ENCODE assay signal across 34 cellular contexts in genomic region chr4:154142664-154143063, GRCh38.
"Had no signal": no experiment of that assay in that cellular context is flagged by ENCODE, and none has a peak within 500 bp of the region (broad histone marks: within the 10 kb centered on the region; RNA-seq: fewer than 3 reads in every experiment).

No MANE protein-coding gene starts in this region.

- H3K9me3 ChIP-seq: MG63 had no signal

- H3K36me3 ChIP-seq: MG63 had no signal

- H3K27ac ChIP-seq: KMS-11 had no signal

- H3K4me3 ChIP-seq: MG63 had no signal

- DNase-seq: Karpas-422, Kasumi-1, MG63, MM.1S, MV-4-11, NCI-H1048, NCI-H1092, NCI-H1092 treated with DMSO at 0.1 percent for 48 hours, NCI-H1105, NCI-H1105 treated with DMSO at 0.1 percent for 48 hours, NCI-H1417, NCI-H1417 treated with DMSO at 0.1 percent for 48 hours, NCI-H1436, NCI-H1436 treated with DMSO at 0.1 percent for 48 hours, NCI-H146, NCI-H1694, NCI-H1694 treated with DMSO at 0.1 percent for 48 hours, NCI-H187, NCI-H187 treated with DMSO at 0.1 percent for 48 hours, NCI-H1930, NCI-H2029, NCI-H2029 treated with DMSO at 0.1 percent for 48 hours, NCI-H2081, NCI-H2081 treated with DMSO at 0.1 percent for 48 hours, NCI-H2107, NCI-H2171, NCI-H2171 treated with DMSO at 0.1 percent for 48 hours, NCI-H2227 treated with DMSO at 0.1 percent for 48 hours, NCI-H226, NCI-H345, NCI-H446, NCI-H446 treated with DMSO at 0.1 percent for 48 hours, NCI-H510A had no signal

- H3K27me3 ChIP-seq: MG63 had no signal
